Comparison of ENCODE assay signal across 8 cellular contexts in the genomic region with DNA sequence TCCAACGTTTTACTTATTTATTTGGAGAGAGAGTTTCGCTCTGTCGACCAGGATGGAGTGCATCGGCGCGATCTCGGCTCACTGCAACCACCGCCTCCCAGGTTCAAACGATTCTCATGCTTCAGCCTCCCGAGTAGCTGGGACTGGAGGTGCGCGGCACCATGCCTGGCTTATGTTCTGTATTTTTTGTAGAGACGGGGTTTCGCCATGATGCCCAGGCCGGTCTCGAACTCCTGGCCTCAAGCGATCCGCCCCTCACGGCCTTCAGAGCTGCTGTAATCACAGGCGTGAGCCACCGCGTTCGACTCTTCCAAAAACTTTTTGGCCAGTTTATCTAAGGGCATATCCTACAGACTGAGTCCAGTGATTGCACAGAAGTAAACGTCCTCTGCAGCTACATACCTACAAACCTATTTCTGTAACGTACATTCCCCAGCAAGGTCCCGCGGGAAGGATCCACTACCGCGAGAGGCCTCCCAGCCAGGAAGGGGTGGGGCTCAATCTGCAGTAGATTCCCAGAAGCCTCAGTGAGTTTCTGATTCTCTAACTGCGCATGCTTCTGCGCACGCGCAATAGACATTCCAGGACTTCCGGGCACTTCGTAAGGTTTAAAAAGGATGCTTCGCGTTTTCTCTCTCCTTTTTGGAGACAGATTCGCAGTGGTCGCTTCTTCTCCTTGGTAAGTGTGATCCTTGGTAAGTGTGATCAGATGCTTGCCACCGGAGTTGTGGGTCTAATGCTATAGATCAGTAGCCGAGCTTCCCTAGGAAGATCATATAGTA. TPM values are rescaled to one million over a fixed set of nuclear protein-coding genes. Genes with fewer than 3 reads are reported as not detected.
DNase-seq lines count a peak whose midpoint lies in the region; ATAC-seq and TF ChIP-seq lines count a peak whose summit lies in the region.

A gene with protein sequence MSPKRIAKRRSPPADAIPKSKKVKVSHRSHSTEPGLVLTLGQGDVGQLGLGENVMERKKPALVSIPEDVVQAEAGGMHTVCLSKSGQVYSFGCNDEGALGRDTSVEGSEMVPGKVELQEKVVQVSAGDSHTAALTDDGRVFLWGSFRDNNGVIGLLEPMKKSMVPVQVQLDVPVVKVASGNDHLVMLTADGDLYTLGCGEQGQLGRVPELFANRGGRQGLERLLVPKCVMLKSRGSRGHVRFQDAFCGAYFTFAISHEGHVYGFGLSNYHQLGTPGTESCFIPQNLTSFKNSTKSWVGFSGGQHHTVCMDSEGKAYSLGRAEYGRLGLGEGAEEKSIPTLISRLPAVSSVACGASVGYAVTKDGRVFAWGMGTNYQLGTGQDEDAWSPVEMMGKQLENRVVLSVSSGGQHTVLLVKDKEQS (plus strand): TSS at position 638 of the 782 bp plus-strand sequence. CDS start 23,824 bp downstream, outside the sequence.

- H3K9me3 Mint-ChIP-seq in CD8-positive, alpha-beta T cell = no peaks in the 10 kb centered on the region

- H3K27me3 ChIP-seq in CD8-positive, alpha-beta T cell (ENCODE audit: insufficient read depth, low read length) = no peaks in the 10 kb centered on the region
- H3K27me3 ChIP-seq in effector memory CD4-positive, alpha-beta T cell (replicated peaks; ENCODE audit: control insufficient read depth, insufficient read depth, low read length, poor library complexity, severe bottlenecking) = no peaks in the 10 kb centered on the region

- POLR2A ChIA-PET in CD8-positive, alpha-beta T cell (lab: Charles Lee) = interaction anchor here (0.7 to 3.2 kb wide), 14 partner anchors 11 to 1330 kb away, joined by 3 to 38 read pairs (median 6); a partner anchor contains a TSS

- peaks cover 26% of the 10 kb centered on the region for H3K36me3 ChIP-seq in CD8-positive, alpha-beta T cell (ENCODE audit: insufficient read depth, low read length)
- peaks cover 10% of the 10 kb centered on the region for H3K36me3 ChIP-seq in effector memory CD4-positive, alpha-beta T cell (ENCODE audit: control insufficient read depth, insufficient read depth, low read length)

- H3K4me1 Mint-ChIP-seq in CD8-positive, alpha-beta T cell (ENCODE audit: low read depth) = peaks cover 45% of the 10 kb centered on the region

- peak within 1 kb of the TSS; percentile 95 for H3K4me3 Mint-ChIP-seq in CD8-positive, alpha-beta T cell

- intact Hi-C loops in CD8-positive, alpha-beta T cell (cut with DNase I, micrococcal nuclease) = loop anchor here (1.0 to 5.0 kb wide), 18 partner anchors 13 to 677 kb away; a partner anchor contains a TSS

- peak; percentile 89 to 97 (median 94) for DNase-seq in CD8-positive, alpha-beta T cell
- DNase-seq in HS-5 (ENCODE audit: low read depth) (peak; percentile 99), medulla oblongata (ENCODE audit: extremely low spot score) (peak; percentile 99)
- DNase-seq in NK-92 treated with Interleukin-12 subunit alpha and Interleukin-12 subunit beta, amount 100 ng/mL, for 24 hours (lab: John Stamatoyannopoulos, UW) = peak; percentile 94
- DNase-seq in activated CD8-positive, alpha-beta memory T cell treated with anti-CD3 and anti-CD28 coated beads for 24 hours = peak; percentile 95
- DNase-seq in effector memory CD4-positive, alpha-beta T cell = peak; percentile 93 to 94 (median 93)
- peak; percentile 91 for DNase-seq in stimulated activated CD8-positive, alpha-beta memory T cell treated with anti-CD3 and anti-CD28 coated beads, Interleukin-12 subunit alpha, Interleukin-12 subunit beta, amount 100 ng/mL, for 1 hour (ENCODE audit: low read depth)

- peak within 1 kb of the TSS; percentile 94 for H3K27ac Mint-ChIP-seq in CD8-positive, alpha-beta T cell

- no peaks in the 10 kb centered on the region for H3K9me3 ChIP-seq in CD8-positive, alpha-beta T cell (ENCODE audit: low read length)
- no peaks in the 10 kb centered on the region for H3K9me3 ChIP-seq in effector memory CD4-positive, alpha-beta T cell (ENCODE audit: control insufficient read depth, low read length)

- H3K36me3 Mint-ChIP-seq in CD8-positive, alpha-beta T cell = peaks cover 41% of the 10 kb centered on the region

- H3K27me3 Mint-ChIP-seq in CD8-positive, alpha-beta T cell (ENCODE audit: low read depth) = no peaks in the 10 kb centered on the region

- TF ChIP-seq CTCF in CD8-positive, alpha-beta T cell (IDR thresholded peaks at IDR 0.05) = no peak

- peak; percentile 91 for ATAC-seq in CD8-positive, alpha-beta T cell
- peak; percentile 62 for ATAC-seq in GM19467 (IDR thresholded peaks at IDR 0.05; ENCODE audit: unreplicated experiment)

- peak within 1 kb of the TSS; percentile 82 for H3K4me3 ChIP-seq in CD8-positive, alpha-beta T cell (ENCODE audit: low read depth, low read length)
- peak within 1 kb of the TSS; percentile 79 for H3K4me3 ChIP-seq in effector memory CD4-positive, alpha-beta T cell (ENCODE audit: insufficient read depth, low read depth, low read length, poor library complexity, severe bottlenecking)

- CTCF ChIA-PET in CD8-positive, alpha-beta T cell (lab: Charles Lee) = interaction anchor here (2.5 kb wide), 1 partner anchor 12 kb away, joined by 11 read pairs; no protein-coding TSS in a partner anchor

- peaks cover 31% of the 10 kb centered on the region for H3K4me1 ChIP-seq in CD8-positive, alpha-beta T cell (ENCODE audit: insufficient read depth, low read length)
- H3K4me1 ChIP-seq in effector memory CD4-positive, alpha-beta T cell (ENCODE audit: control insufficient read depth, insufficient read depth, low read length, poor library complexity, severe bottlenecking) = peaks cover 35% of the 10 kb centered on the region

- H3K27ac ChIP-seq in CD8-positive, alpha-beta T cell (ENCODE audit: low read depth, low read length) = peak within 1 kb of the TSS; percentile 77
- H3K27ac ChIP-seq in effector memory CD4-positive, alpha-beta T cell (ENCODE audit: insufficient read depth, low read length, poor library complexity, severe bottlenecking) = peak within 1 kb of the TSS; percentile 78

RNA-seq across cellular contexts. Expression of the gene that starts here (rescaled TPM):
- total RNA-seq in CD8-positive, alpha-beta T cell = 10 to 100 TPM; 12.5 to 14.4 TPM

Comparison
In these comparisons a context has a peak if more than half of its experiments do, and no peak if none do; other contexts are left out.
1. Peak in every context shown above with its lines: DNase-seq, ATAC-seq, H3K4me3 ChIP-seq and H3K27ac ChIP-seq.